In the genomic region with DNA sequence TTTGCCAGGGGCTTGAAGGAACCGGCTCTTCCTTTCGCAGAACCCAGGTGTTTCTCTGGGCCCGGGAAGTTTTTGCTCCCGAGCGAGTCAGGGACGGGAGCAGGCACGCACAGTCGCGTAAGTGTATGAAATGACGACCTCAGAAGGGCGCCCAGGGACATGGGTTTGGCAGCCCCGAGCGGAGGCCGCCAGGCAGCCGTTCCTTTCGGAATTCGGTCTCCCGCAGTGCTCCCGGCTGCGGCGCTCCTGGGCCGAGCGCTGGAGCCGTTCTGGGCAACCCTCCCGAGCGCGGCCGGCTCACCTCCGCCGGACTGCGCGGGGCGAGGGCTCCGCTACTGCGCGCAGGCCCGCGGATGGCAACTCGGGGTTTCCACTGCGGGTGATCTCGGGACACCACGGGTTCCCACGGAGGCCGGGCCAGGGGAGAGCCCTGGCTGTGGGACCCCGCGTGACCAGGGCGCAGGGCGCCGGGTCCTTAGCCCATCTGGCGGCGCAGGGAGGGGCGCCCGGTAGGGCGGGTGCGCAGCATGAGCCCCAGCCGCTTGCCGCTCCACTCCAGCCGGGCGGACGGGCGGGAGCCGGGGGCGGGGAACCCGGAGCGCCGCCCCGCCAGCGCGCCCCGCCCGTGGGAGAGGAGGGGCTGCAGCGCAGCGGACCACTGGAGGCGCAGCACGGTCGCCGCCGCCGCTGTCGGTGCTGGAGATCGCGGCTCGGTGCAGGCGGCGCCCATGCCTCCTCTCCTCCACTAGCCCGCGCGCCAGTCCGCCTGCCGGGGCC, we compare ENCODE assay signal across 8 cellular contexts. TPM values are rescaled to one million over a fixed set of nuclear protein-coding genes. Genes with fewer than 3 reads are reported as not detected.
DNase-seq lines count a peak whose midpoint lies in the region; ATAC-seq and TF ChIP-seq lines count a peak whose summit lies in the region.

A gene (plus strand): TSS at position 690 of the 777 bp plus-strand sequence. CDS start 111,673 bp downstream, outside the sequence.

- ATAC-seq in HG02973 (IDR thresholded peaks at IDR 0.05; ENCODE audit: unreplicated experiment), result peak; percentile 94

- H3K4me3 ChIP-seq in WI38 (ENCODE audit: low read depth, low read length), result peak within 1 kb of the TSS; percentile 88

- no peak for TF ChIP-seq CTCF in WI38 (IDR thresholded peaks at IDR 0.05; ENCODE audit: low read depth, low read length)

- DNase-seq in SIG-M5 treated with dmso at 0.1 percent for 504 hours (lab: John Stamatoyannopoulos, UW; ENCODE audit: unreplicated experiment) (peak; percentile 65), SIG-M5 (lab: John Stamatoyannopoulos, UW) (no peak), NCI-H2107 (lab: John Stamatoyannopoulos, UW) (peak; percentile 45), cerebellum (ENCODE audit: low spot score) (peak; percentile 83), kidney glomerular epithelial cell (lab: John Stamatoyannopoulos, UW) (peak; percentile 55)
- peak; percentile 25 to 55 (median 30) for DNase-seq in stimulated activated CD4-positive, alpha-beta T cell treated with anti-CD3 and anti-CD28 coated beads, Interleukin-12 subunit alpha, Interleukin-12 subunit beta, amount 100 ng/mL, for 48 hours (ENCODE audit: low read depth in 2 of 3, low spot score in 1 of 3)

RNA-seq across cellular contexts. Expression of the gene that starts here (rescaled TPM):
- total RNA-seq in cerebellum, result 15.9 TPM
